14 cellular contexts compared by ENCODE assay signal in the genomic region with DNA sequence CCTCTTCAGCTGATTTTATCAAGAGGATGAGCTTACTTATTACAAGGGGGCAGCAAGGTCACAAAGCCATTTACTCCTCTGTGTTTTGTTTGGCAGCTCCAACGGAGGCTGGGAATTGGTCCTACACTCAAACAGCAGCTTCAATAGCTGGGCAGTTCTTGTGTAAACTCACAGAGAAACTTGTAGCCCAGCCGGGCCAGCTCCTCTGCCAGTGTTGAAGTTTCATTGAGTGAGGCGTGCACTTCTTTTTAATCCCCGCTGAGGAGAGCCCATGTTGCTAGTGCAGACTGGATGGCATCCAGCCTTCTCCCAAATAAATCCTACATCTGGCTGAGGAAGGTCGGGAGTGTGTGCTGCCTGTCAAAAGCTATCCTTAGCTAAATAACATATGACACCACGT. TPM values are rescaled to one million over a fixed set of nuclear protein-coding genes. Genes with fewer than 3 reads are reported as not detected.
DNase-seq lines count a peak whose midpoint lies in the region; ATAC-seq and TF ChIP-seq lines count a peak whose summit lies in the region.
"Had no signal": no experiment of that assay in that cellular context is flagged by ENCODE, and none has a peak within 500 bp of the region (broad histone marks: within the 10 kb centered on the region; RNA-seq: fewer than 3 reads in every experiment).

No MANE protein-coding gene starts in this region.

- no peaks in the 10 kb centered on the region for H3K9me3 ChIP-seq in heart right ventricle
- no peaks in the 10 kb centered on the region for H3K9me3 ChIP-seq in osteoblast (ENCODE audit: low read depth, low read length)
- no peaks in the 10 kb centered on the region for H3K9me3 ChIP-seq in body of pancreas
- H3K9me3 ChIP-seq in testis, result no peaks in the 10 kb centered on the region
- H3K9me3 ChIP-seq: neutrophil, suprapubic skin had no signal

- peak overlapping the region; percentile 23 for H2AFZ ChIP-seq in osteoblast (ENCODE audit: low read length)

- WGBS in heart right ventricle, 2 donors, result 16 to 21% methylated on average over 6 of the region's 6 CpGs
- WGBS in body of pancreas, 2 donors, result 52 to 53% methylated on average over 6 of the region's 6 CpGs
- 40 to 52% methylated on average over 5 to 6 of the region's 6 CpGs for WGBS in testis, 2 donors

- H3K79me2 ChIP-seq in osteoblast (ENCODE audit: insufficient read depth, low read length), result no peaks in the 10 kb centered on the region

- DNase-seq in Ammon's horn (ENCODE audit: low spot score) (peak; percentile 8), NCI-H446 treated with DMSO at 0.1 percent for 48 hours (lab: John Stamatoyannopoulos, UW) (peak; percentile 50), heart right ventricle (no peak), osteoblast (ENCODE audit: insufficient read length, low spot score, missing footprints) (no peak), body of pancreas (no peak), SW480 (ENCODE audit: low spot score) (no peak), testis (no peak)
- DNase-seq: effector memory CD4-positive, alpha-beta T cell; NCI-H510A treated with DMSO at 0.1 percent for 48 hours; RPMI8226 had no signal

- peak; percentile 50 to 88 (median 82) for ATAC-seq in heart right ventricle
- ATAC-seq in body of pancreas, result no peak
- ATAC-seq in GM21528 (IDR thresholded peaks at IDR 0.05; ENCODE audit: low FRiP score, unreplicated experiment), result no peak

- intact Hi-C loops in heart right ventricle (cut with DNase I), result no loop called here
- intact Hi-C loops in body of pancreas (cut with DNase I), result no loop called here
- intact Hi-C loops in testis (cut with DNase I; ENCODE audit: low total_unique reads), result no loop called here

- peak overlapping the region in 1 of 10 donors; percentile 57 for H3K27ac ChIP-seq in heart right ventricle
- H3K27ac ChIP-seq in osteoblast (ENCODE audit: low read depth, low read length), result no peak overlapping the region
- H3K27ac ChIP-seq in body of pancreas, result no peak overlapping the region
- no peak overlapping the region for H3K27ac ChIP-seq in testis
- H3K27ac ChIP-seq: neutrophil, suprapubic skin had no signal

- H3K4me2 ChIP-seq in osteoblast (ENCODE audit: insufficient read depth, low read length), result no peak overlapping the region

- H3K36me3 ChIP-seq in heart right ventricle, result no peaks in the 10 kb centered on the region
- H3K36me3 ChIP-seq in osteoblast (ENCODE audit: insufficient read depth, low read length), result no peaks in the 10 kb centered on the region
- H3K36me3 ChIP-seq in body of pancreas (replicated peaks in 1 of 2; ENCODE audit: insufficient read depth in 1 of 2, low read depth in 2 of 2), result no peaks in the 10 kb centered on the region
- no peaks in the 10 kb centered on the region for H3K36me3 ChIP-seq in testis (ENCODE audit: low read depth, missing control alignments)
- H3K36me3 ChIP-seq: neutrophil, suprapubic skin had no signal

- no peak for TF ChIP-seq CTCF in heart right ventricle (IDR thresholded peaks at IDR 0.05)
- TF ChIP-seq CTCF in osteoblast (IDR thresholded peaks at IDR 0.05; ENCODE audit: extremely low read depth, low read depth, low read length), result no peak
- TF ChIP-seq CTCF in body of pancreas (IDR thresholded peaks at IDR 0.05), result no peak
- no peak for TF ChIP-seq CTCF in testis (IDR thresholded peaks at IDR 0.05)

- H4K20me1 ChIP-seq in osteoblast (ENCODE audit: insufficient read depth, low read length), result no peaks in the 10 kb centered on the region

- peaks cover 0 to 4% (median 0%) of the 10 kb centered on the region in 7 donors for H3K27me3 ChIP-seq in heart right ventricle
- H3K27me3 ChIP-seq in osteoblast (ENCODE audit: insufficient read depth, low read length), result peaks cover 6% of the 10 kb centered on the region
- no peaks in the 10 kb centered on the region for H3K27me3 ChIP-seq in body of pancreas
- H3K27me3 ChIP-seq in testis, result no peaks in the 10 kb centered on the region
- H3K27me3 ChIP-seq: neutrophil, suprapubic skin had no signal

- H3K4me1 ChIP-seq in heart right ventricle, result peaks cover 0 to 13% (median 8%) of the 10 kb centered on the region in 9 donors
- H3K4me1 ChIP-seq in osteoblast (ENCODE audit: insufficient read depth, low read length), result peaks cover 2% of the 10 kb centered on the region
- H3K4me1 ChIP-seq in body of pancreas, result no peaks in the 10 kb centered on the region
- H3K4me1 ChIP-seq in testis, result no peaks in the 10 kb centered on the region

- TF ChIP-seq POLR2A in body of pancreas (IDR thresholded peaks at IDR 0.05) (no peak), testis (IDR thresholded peaks at IDR 0.05) (no peak)

- H3K4me3 ChIP-seq in heart right ventricle, result no peak overlapping the region
- no peak overlapping the region for H3K4me3 ChIP-seq in osteoblast (ENCODE audit: insufficient read depth, low read length)
- H3K4me3 ChIP-seq in body of pancreas, result no peak overlapping the region
- no peak overlapping the region for H3K4me3 ChIP-seq in testis
- H3K4me3 ChIP-seq: suprapubic skin had no signal

RNA-seq across cellular contexts. Expression of a gene that starts 59.5 kb away (rescaled TPM):
- total RNA-seq in heart right ventricle (not detected), osteoblast (not detected in 2 replicates), body of pancreas (not detected), testis (not detected)
- polyA plus RNA-seq in heart right ventricle (under 1 TPM in 1 of 2 donors, not detected in 1; 0.17 TPM), testis (ENCODE audit: insufficient read depth, low read depth, low replicate concordance) (not detected)
- total RNA-seq: kidney epithelial cell had no signal

Comparison
In these comparisons a context has a peak if more than half of its experiments do, and no peak if none do; other contexts are left out.
1. DNase-seq: peak in Ammon's horn (single experiment) and NCI-H446 treated with DMSO at 0.1 percent for 48 hours (single experiment); none in heart right ventricle (0 of 2), osteoblast (single experiment), body of pancreas (0 of 4), SW480 (single experiment) and testis (single experiment).
2. ATAC-seq: peak in heart right ventricle (8 of 8); none in body of pancreas (single experiment) and GM21528 (single experiment).